In genomic region chr3:178420033-178420432, GRCh38 we compare ENCODE assay signal across 16 cellular contexts.
DNase-seq lines count a peak whose midpoint lies in the region; ATAC-seq, FAIRE-seq and TF ChIP-seq lines count a peak whose summit lies in the region.
"Had no signal": no experiment of that assay in that cellular context is flagged by ENCODE, and none has a peak within 500 bp of the region (broad histone marks: within the 10 kb centered on the region; RNA-seq: fewer than 3 reads in every experiment).

No MANE protein-coding gene starts in this region.

- H3K9me3 ChIP-seq in endocrine pancreas (ENCODE audit: control insufficient read depth, low read length), result no peaks in the 10 kb centered on the region
- peaks cover 0 to 5% of the 10 kb centered on the region in 2 donors for H3K9me3 ChIP-seq in kidney (ENCODE audit: control insufficient read depth in 1 of 2, low read length in 2 of 2)
- H3K9me3 ChIP-seq: breast epithelium, stomach had no signal

- DNase-seq in NCI-H1105 (lab: John Stamatoyannopoulos, UW), result peak; percentile 52
- DNase-seq in NCI-H526 treated with DMSO at 0.1 percent for 48 hours (lab: John Stamatoyannopoulos, UW), result peak; percentile 82
- DNase-seq in NCI-H2227 (lab: John Stamatoyannopoulos, UW; ENCODE audit: unreplicated experiment), result no peak
- DNase-seq in kidney, result no peak
- no peak for DNase-seq in activated CD4-positive, alpha-beta T cell treated with anti-CD3 and anti-CD28 coated beads, Interleukin-2, amount 50 U/mL, for 48 hours
- DNase-seq: activated CD4-positive, alpha-beta memory T cell treated with anti-CD3 and anti-CD28 coated beads, Interleukin-2, amount 10 ng/mL, durations not matched to agents 7 days and 5 days; activated naive CD8-positive, alpha-beta T cell treated with anti-CD3 and anti-CD28 coated beads, Interleukin-2, amount 10 ng/mL, durations not matched to agents 7 days and 5 days; cortex of kidney; foreskin fibroblast; NCI-H187 treated with DMSO at 0.1 percent for 48 hours; nephron progenitor cell; posterior cingulate gyrus; stomach had no signal

- no peak for FAIRE-seq in kidney (lab: Jason Lieb, UNC)

- H3K9ac ChIP-seq in endocrine pancreas (ENCODE audit: control insufficient read depth, insufficient read depth, low read length), result no peak overlapping the region
- H3K9ac ChIP-seq in kidney (ENCODE audit: low read length in 2 of 2), result no peak overlapping the region

- no peak overlapping the region for H3K27ac ChIP-seq in kidney (ENCODE audit: low read depth in 2 of 2, low read length in 2 of 2)
- H3K27ac ChIP-seq: breast epithelium, stomach had no signal

- H3K4me1 ChIP-seq in endocrine pancreas (ENCODE audit: control insufficient read depth, insufficient read depth, low read length), result peaks cover 33% of the 10 kb centered on the region
- H3K4me1 ChIP-seq in kidney (ENCODE audit: control insufficient read depth in 1 of 2, insufficient read depth in 1 of 2, low read depth in 1 of 2, low read length in 2 of 2), result no peaks in the 10 kb centered on the region
- H3K4me1 ChIP-seq: breast epithelium, stomach had no signal

- peak overlapping the region; percentile 100 for H3K4me3 ChIP-seq in endocrine pancreas (ENCODE audit: control insufficient read depth, insufficient read depth, low read length)
- peak overlapping the region in 1 of 2 donors; percentile 3 for H3K4me3 ChIP-seq in kidney (ENCODE audit: low read length in 2 of 2)
- H3K4me3 ChIP-seq: breast epithelium, stomach had no signal

- TF ChIP-seq CTCF in kidney (IDR thresholded peaks at IDR 0.05; ENCODE audit: borderline replicate concordance, extremely low read depth, insufficient read depth), result no peak

- intact Hi-C loops in kidney (cut with DNase I), result no loop called here

- H3K36me3 ChIP-seq in endocrine pancreas (ENCODE audit: control insufficient read depth, insufficient read depth, low read length) (no peaks in the 10 kb centered on the region), kidney (ENCODE audit: control insufficient read depth in 1 of 2, insufficient read depth in 2 of 2, low read length in 2 of 2) (no peaks in the 10 kb centered on the region)
- H3K36me3 ChIP-seq: breast epithelium, stomach had no signal

- H3K27me3 ChIP-seq in endocrine pancreas (ENCODE audit: control insufficient read depth, insufficient read depth, low read length), result no peaks in the 10 kb centered on the region
- H3K27me3 ChIP-seq: breast epithelium, stomach had no signal

- ATAC-seq in GM18868 (IDR thresholded peaks at IDR 0.05; ENCODE audit: unreplicated experiment), result peak; percentile 35

Comparison
In these comparisons a context has a peak if more than half of its experiments do, and no peak if none do; other contexts are left out.
1. DNase-seq: peak in NCI-H1105 (single experiment) and NCI-H526 treated with DMSO at 0.1 percent for 48 hours (single experiment); none in NCI-H2227 (single experiment), kidney (single experiment) and activated CD4-positive, alpha-beta T cell treated with anti-CD3 and anti-CD28 coated beads, Interleukin-2, amount 50 U/mL, for 48 hours (0 of 2).